Comparison of ENCODE assay signal across 8 cellular contexts in genomic region chr6:27502508-27503435, GRCh38. TPM values are rescaled to one million over a fixed set of nuclear protein-coding genes. Genes with fewer than 3 reads are reported as not detected.
DNase-seq lines count a peak whose midpoint lies in the region; ATAC-seq lines count a peak whose summit lies in the region.

No MANE protein-coding gene starts in this region.

- no peaks in the 10 kb centered on the region for H3K36me3 Mint-ChIP-seq in activated CD4-positive, alpha-beta T cell treated with anti-CD3 and anti-CD28 coated beads, Interleukin-2, amount 10 ng/mL, durations not matched to agents 7 days and 5 days (ENCODE audit: low read depth)

- CTCF ChIA-PET in activated CD4-positive, alpha-beta T cell treated with anti-CD3 and anti-CD28 coated beads, Interleukin-2, amount 10 ng/mL, durations not matched to agents 7 days and 5 days (lab: Charles Lee), result interaction anchor here (0.8 to 1.3 kb wide), 2 partner anchors 16 to 250 kb away, joined by 4 to 7 read pairs; no protein-coding TSS in a partner anchor

- WGBS in mesenchymal stem cell, result under 1% methylated on average over 23 of the region's 33 CpGs

- H3K27ac Mint-ChIP-seq in activated CD4-positive, alpha-beta T cell treated with anti-CD3 and anti-CD28 coated beads, Interleukin-2, amount 10 ng/mL, durations not matched to agents 7 days and 5 days, result peak overlapping the region; percentile 65

- peaks cover 29% of the 10 kb centered on the region for H3K4me1 Mint-ChIP-seq in activated CD4-positive, alpha-beta T cell treated with anti-CD3 and anti-CD28 coated beads, Interleukin-2, amount 10 ng/mL, durations not matched to agents 7 days and 5 days

- no peak overlapping the region for H2AK5ac ChIP-seq in mesenchymal stem cell (ENCODE audit: low read length, severe bottlenecking)

- peaks cover 0 to 27% of the 10 kb centered on the region in 2 experiments for H3K27me3 ChIP-seq in mesenchymal stem cell (ENCODE audit: control insufficient read depth in 1 of 2, insufficient read depth in 1 of 2, low read length in 2 of 2)

- no peak overlapping the region for H3K4ac ChIP-seq in mesenchymal stem cell (ENCODE audit: low read depth in 1 of 2, low read length in 2 of 2)

- no peaks in the 10 kb centered on the region for H3K9me3 ChIP-seq in mesenchymal stem cell (ENCODE audit: control insufficient read depth, low read length)

- no peak overlapping the region for H2BK5ac ChIP-seq in mesenchymal stem cell (ENCODE audit: low read depth, low read length, poor library complexity, severe bottlenecking)

- no peak overlapping the region for H3K23ac ChIP-seq in mesenchymal stem cell (ENCODE audit: low read length in 2 of 2)

- H4K8ac ChIP-seq in mesenchymal stem cell (ENCODE audit: low read length), result no peak overlapping the region

- DNase-seq in NCI-H1092 treated with DMSO at 0.1 percent for 48 hours (lab: John Stamatoyannopoulos, UW) (peak; percentile 12), NCI-H1092 (lab: John Stamatoyannopoulos, UW) (no peak), NCI-H524 treated with DMSO at 0.1 percent for 48 hours (lab: John Stamatoyannopoulos, UW) (peak; percentile 40), ecto neural progenitor cell (ENCODE audit: low spot score) (peak; percentile 66), mesenchymal stem cell (peak; percentile 75)
- peak; percentile 59 for DNase-seq in activated CD4-positive, alpha-beta T cell treated with anti-CD3 and anti-CD28 coated beads, Interleukin-2, amount 10 ng/mL, durations not matched to agents 7 days and 5 days
- DNase-seq in stimulated activated CD8-positive, alpha-beta memory T cell treated with anti-CD3 and anti-CD28 coated beads, Interleukin-4, amount 100 ng/mL, for 24 hours (ENCODE audit: low read depth), result peak; percentile 69

- no peak overlapping the region for H2BK12ac ChIP-seq in mesenchymal stem cell (ENCODE audit: low read length in 2 of 2)

- H3K79me1 ChIP-seq in mesenchymal stem cell (replicated peaks; ENCODE audit: low read length, poor library complexity, severe bottlenecking), result no peaks in the 10 kb centered on the region

- peak overlapping the region; percentile 76 for H3K4me3 Mint-ChIP-seq in activated CD4-positive, alpha-beta T cell treated with anti-CD3 and anti-CD28 coated beads, Interleukin-2, amount 10 ng/mL, durations not matched to agents 7 days and 5 days

- H3K14ac ChIP-seq in mesenchymal stem cell (ENCODE audit: low read length in 2 of 2), result no peak overlapping the region

- no peak overlapping the region for H3K27ac ChIP-seq in mesenchymal stem cell (ENCODE audit: low read length, poor library complexity, severe bottlenecking)

- no peak overlapping the region for H4K91ac ChIP-seq in mesenchymal stem cell (ENCODE audit: low read length)

- peak overlapping the region; percentile 85 for H2AFZ ChIP-seq in mesenchymal stem cell (ENCODE audit: low read depth, low read length)

- H3K9ac ChIP-seq in mesenchymal stem cell (ENCODE audit: low read length), result peak overlapping the region; percentile 78

- H3K18ac ChIP-seq in mesenchymal stem cell (ENCODE audit: low read depth in 1 of 2, low read length in 2 of 2), result no peak overlapping the region

- H3K4me3 ChIP-seq in mesenchymal stem cell (ENCODE audit: insufficient read depth in 1 of 2, low read depth in 1 of 2, low read length in 2 of 2), result peak overlapping the region; percentile 57 to 78

- ATAC-seq in HG03097 (IDR thresholded peaks at IDR 0.05; ENCODE audit: low FRiP score, unreplicated experiment), result peak; percentile 42

- H2BK120ac ChIP-seq in mesenchymal stem cell (ENCODE audit: low read depth, low read length), result no peak overlapping the region

- POLR2A ChIA-PET in activated CD4-positive, alpha-beta T cell treated with anti-CD3 and anti-CD28 coated beads, Interleukin-2, amount 10 ng/mL, durations not matched to agents 7 days and 5 days (lab: Charles Lee), result no interaction called here

- H2BK15ac ChIP-seq in mesenchymal stem cell (ENCODE audit: low read depth, poor library complexity, severe bottlenecking), result no peak overlapping the region

- peaks cover 50% of the 10 kb centered on the region for H3K27me3 Mint-ChIP-seq in activated CD4-positive, alpha-beta T cell treated with anti-CD3 and anti-CD28 coated beads, Interleukin-2, amount 10 ng/mL, durations not matched to agents 7 days and 5 days

- peak overlapping the region; percentile 45 for H3K4me2 ChIP-seq in mesenchymal stem cell (ENCODE audit: low read length, poor library complexity, severe bottlenecking)

- no peaks in the 10 kb centered on the region for H3K36me3 ChIP-seq in mesenchymal stem cell (ENCODE audit: control insufficient read depth in 1 of 2, insufficient read depth in 2 of 2, low read depth in 1 of 2, low read length in 2 of 2)

- no peaks in the 10 kb centered on the region for H3K9me3 Mint-ChIP-seq in activated CD4-positive, alpha-beta T cell treated with anti-CD3 and anti-CD28 coated beads, Interleukin-2, amount 10 ng/mL, durations not matched to agents 7 days and 5 days

- no peaks in the 10 kb centered on the region for H3K4me1 ChIP-seq in mesenchymal stem cell (ENCODE audit: control insufficient read depth, insufficient read depth, low read depth, low read length)

RNA-seq across cellular contexts. Expression of gene ZNF184, which starts 29.9 kb away (rescaled TPM):
- 10 to 100 TPM; 14.4 to 16.8 TPM for total RNA-seq in activated CD4-positive, alpha-beta T cell treated with anti-CD3 and anti-CD28 coated beads, Interleukin-2, amount 10 ng/mL, durations not matched to agents 7 days and 5 days
- polyA plus RNA-seq in mesenchymal stem cell (2013, experiment 1 of 2), result 5.0 TPM
- 5.2 TPM for polyA plus RNA-seq in mesenchymal stem cell (2013, experiment 2 of 2)
